ENCODE assay signal across 13 cellular contexts in genomic region chr19:7257148-7258041, GRCh38. TPM values are rescaled to one million over a fixed set of nuclear protein-coding genes. Genes with fewer than 3 reads are reported as not detected.
DNase-seq lines count a peak whose midpoint lies in the region; ATAC-seq and TF ChIP-seq lines count a peak whose summit lies in the region.
"Had no signal": no experiment of that assay in that cellular context is flagged by ENCODE, and none has a peak within 500 bp of the region (broad histone marks: within the 10 kb centered on the region; RNA-seq: fewer than 3 reads in every experiment).

No MANE protein-coding gene starts in this region.

- H3K27me3 Mint-ChIP-seq in WTC11 (ENCODE audit: low read depth) = no peaks in the 10 kb centered on the region

- no peaks in the 10 kb centered on the region for H3K27me3 ChIP-seq in right lobe of liver
- H3K27me3 ChIP-seq: cardiac muscle cell, upper lobe of left lung had no signal

- peaks cover 15% of the 10 kb centered on the region for H3K4me1 Mint-ChIP-seq in WTC11

- TF ChIP-seq CTCF in right lobe of liver (IDR thresholded peaks at IDR 0.05) = no peak
- TF ChIP-seq CTCF in WTC11 (IDR thresholded peaks at IDR 0.05) = no peak
- TF ChIP-seq CTCF in GM10266 (IDR thresholded peaks at IDR 0.05; ENCODE audit: control insufficient read depth, insufficient read depth, low read depth, missing control alignments) = no peak

- H3K4me3 Mint-ChIP-seq in WTC11 = no peak overlapping the region
- H3K4me3 Mint-ChIP-seq: neural crest cell had no signal

- peaks cover 0 to 36% (median 9%) of the 10 kb centered on the region in 4 donors for H3K4me1 ChIP-seq in right lobe of liver

- no peak overlapping the region; the same call in 1 of the 2 replicates for H3K27ac Mint-ChIP-seq in WTC11

- no peaks in the 10 kb centered on the region for H3K9me3 ChIP-seq in right lobe of liver
- H3K9me3 ChIP-seq: upper lobe of left lung had no signal

- H3K27ac ChIP-seq in right lobe of liver = peak overlapping the region; percentile 83 to 96 (median 83)
- H3K27ac ChIP-seq: cardiac muscle cell, upper lobe of left lung had no signal

- peak; percentile 63 to 86 (median 78) for ATAC-seq in right lobe of liver
- no peak for ATAC-seq in GM19452 (IDR thresholded peaks at IDR 0.05; ENCODE audit: unreplicated experiment)
- ATAC-seq in WTC11 = no peak

- H3K36me3 ChIP-seq in right lobe of liver = no peaks in the 10 kb centered on the region
- H3K36me3 ChIP-seq: cardiac muscle cell, upper lobe of left lung had no signal

- intact Hi-C loops in right lobe of liver (cut with DNase I) = no loop called here

- peak; percentile 33 for TF ChIP-seq POLR2A in right lobe of liver (IDR thresholded peaks at IDR 0.05)

- H3K36me3 Mint-ChIP-seq in WTC11 = no peaks in the 10 kb centered on the region

- CTCF ChIA-PET in WTC11 (lab: Charles Lee) = interaction anchor here (0.6 to 1.0 kb wide), 2 partner anchors 27 to 941 kb away, joined by 3 to 4 read pairs; no protein-coding TSS in a partner anchor

- no peaks in the 10 kb centered on the region for H3K9me3 Mint-ChIP-seq in WTC11
- H3K9me3 Mint-ChIP-seq: neural crest cell had no signal

- DNase-seq in A172 (ENCODE audit: low spot score) (peak; percentile 89), HuH-7.5 (ENCODE audit: low spot score) (peak; percentile 53), dermis blood vessel endothelial cell (peak; percentile 63), right lobe of liver (peak in 2 of 3 donors; percentile 73 to 83), NCI-H1436 (lab: John Stamatoyannopoulos, UW) (no peak), WTC11 (ENCODE audit: low spot score) (no peak), GM10266 (ENCODE audit: extremely low spot score) (no peak)
- DNase-seq: glutamatergic neuron, NCI-H526 had no signal

- POLR2A ChIA-PET in WTC11 (lab: Charles Lee) = interaction anchor here (0.6 kb wide), 1 partner anchor 789 kb away, joined by 3 read pairs; no protein-coding TSS in a partner anchor

- WGBS in right lobe of liver (ENCODE audit: insufficient coverage, low coverage, low lambda C conversion rate, missing lambda C conversion rate) = 37% methylated on average over 14 of the region's 17 CpGs

- H3K4me3 ChIP-seq in right lobe of liver = no peak overlapping the region
- H3K4me3 ChIP-seq: cardiac muscle cell, upper lobe of left lung had no signal

TF ChIP-seq in WTC11, 78 proteins besides CTCF, POLR2A, EP300 and RAD21:
- TF ChIP-seq ZBTB43 (CRISPR knock-in tag; IDR thresholded peaks at IDR 0.05) (no peak), FOXJ3 (CRISPR knock-in tag; IDR thresholded peaks at IDR 0.05; ENCODE audit: borderline replicate concordance) (no peak), ZNF396 (CRISPR knock-in tag; IDR thresholded peaks at IDR 0.05; ENCODE audit: borderline replicate concordance) (no peak), EMX1 (CRISPR knock-in tag; IDR thresholded peaks at IDR 0.05) (no peak), RORB (CRISPR knock-in tag; IDR thresholded peaks at IDR 0.05) (no peak), ZNF512 (CRISPR knock-in tag; IDR thresholded peaks at IDR 0.05; ENCODE audit: borderline replicate concordance) (no peak), KAT7 (CRISPR knock-in tag; IDR thresholded peaks at IDR 0.05; ENCODE audit: borderline replicate concordance) (no peak), SP1 (CRISPR knock-in tag; conservative IDR thresholded peaks at IDR 0.05) (no peak), PRDM15 (CRISPR knock-in tag; IDR thresholded peaks at IDR 0.05) (no peak)
TF ChIP-seq in WTC11: peak in this region for 0.

RNA-seq across cellular contexts. Expression of gene INSR, which starts 36.8 kb away (rescaled TPM):
- 7.2 and 8.4 TPM in 2 replicates for total RNA-seq in A172 (2014; rRNA removed; shearing (Covaris generic))
- total RNA-seq in dermis blood vessel endothelial cell (41.7 and 76.2 TPM in 2 replicates), right lobe of liver (100 to 1,000 TPM in 4 of 6 experiments, 10 to 100 TPM in 2; 82.7 to 121 (median 106) TPM), WTC11 (2021) (32.0 to 35.9 TPM (median 32.5 TPM) in 3 replicates)

Comparison
In these comparisons a context has a peak if more than half of its experiments do, and no peak if none do; other contexts are left out.
1. DNase-seq: peak in A172 (single experiment), HuH-7.5 (single experiment), dermis blood vessel endothelial cell (single experiment) and right lobe of liver (2 of 3); none in NCI-H1436 (single experiment), WTC11 (single experiment) and GM10266 (single experiment).
2. ATAC-seq: peak in right lobe of liver (4 of 4); none in GM19452 (single experiment) and WTC11 (single experiment).